ENCODE assay signal across 20 cellular contexts in genomic region chr9:124020520-124021384, GRCh38. TPM values are rescaled to one million over a fixed set of nuclear protein-coding genes. Genes with fewer than 3 reads are reported as not detected.
A peak's percentile ranks its signal among the peaks of the same experiment; 100 is the strongest.
DNase-seq lines count a peak whose midpoint lies in the region; ATAC-seq, FAIRE-seq and TF ChIP-seq lines count a peak whose summit lies in the region.
"Had no signal": no experiment of that assay in that cellular context is flagged by ENCODE, and none has a peak within 500 bp of the region (broad histone marks: within the 10 kb centered on the region; RNA-seq: fewer than 3 reads in every experiment).

No MANE protein-coding gene starts in this region.

- no peak for DNase-seq in GM12892 (ENCODE audit: insufficient read length)
- DNase-seq in H7, result peak; percentile 81
- DNase-seq in H1 (ENCODE audit: low read depth in 1 of 2, low spot score in 2 of 2), result peak in 1 of 2 experiments; percentile 65
- DNase-seq in osteoblast (ENCODE audit: insufficient read length, low spot score, missing footprints), result peak; percentile 73
- no peak for DNase-seq in Caco-2
- no peak for DNase-seq in NCI-H510A treated with DMSO at 0.1 percent for 48 hours (lab: John Stamatoyannopoulos, UW)
- DNase-seq: activated naive CD4-positive, alpha-beta T cell treated with Interleukin-2 at 50 U/mL for 16 hours; activated T-cell treated with anti-CD3 and anti-CD28 coated beads for 4 hours; cortex of kidney; foreskin melanocyte; IMR-90; left ventricle myocardium inferior; NCI-H2029; NCI-H524 treated with DMSO at 0.1 percent for 48 hours; small intestine; stimulated activated CD4-positive, alpha-beta T cell treated with anti-CD3 and anti-CD28 coated beads, Interleukin-4, amount 100 ng/mL, for 4 hours; testis had no signal

- TF ChIP-seq RAD21 in H1 (IDR thresholded peaks at IDR 0.05 in 1 of 2, conservative IDR thresholded peaks at IDR 0.05 in 1 of 2; ENCODE audit: low read depth in 2 of 2, low read length in 2 of 2), result no peak

- H4K91ac ChIP-seq in H1 (replicated peaks; ENCODE audit: insufficient read length, low read length), result no peak overlapping the region

- POLR2A ChIA-PET in H1 (lab: Charles Lee; ENCODE audit: partially characterized antibody), result interaction anchor here (0.9 kb wide), 1 partner anchor 16 kb away, joined by 3 read pairs; no protein-coding TSS in a partner anchor
- POLR2A ChIA-PET in Caco-2 (lab: Charles Lee), result no interaction called here

- no peaks in the 10 kb centered on the region for H3K9me3 Mint-ChIP-seq in Caco-2 (ENCODE audit: unreplicated experiment)

- no peaks in the 10 kb centered on the region for H3K9me3 ChIP-seq in H1 (ENCODE audit: insufficient read depth in 2 of 2, low read depth in 1 of 2, low read length in 1 of 2)
- no peaks in the 10 kb centered on the region for H3K9me3 ChIP-seq in osteoblast (ENCODE audit: low read depth, low read length)
- no peaks in the 10 kb centered on the region for H3K9me3 ChIP-seq in Caco-2
- H3K9me3 ChIP-seq: left ventricle myocardium inferior, testis had no signal

- H2BK120ac ChIP-seq in H1 (replicated peaks; ENCODE audit: low read depth, low read length), result no peak overlapping the region

- H3K4me3 ChIP-seq in H7 (ENCODE audit: insufficient read depth, low read depth, low read length), result no peak overlapping the region
- H3K4me3 ChIP-seq in H1 (ENCODE audit: extremely low read depth in 1 of 4, insufficient read depth in 2 of 4, low read depth in 3 of 4, low read length in 4 of 4), result peak overlapping the region in 1 of 4 experiments; percentile 12; a peak in 2 of 8 replicates
- no peak overlapping the region for H3K4me3 ChIP-seq in osteoblast (ENCODE audit: insufficient read depth, low read length)
- H3K4me3 ChIP-seq in Caco-2 (ENCODE audit: low read depth, low read length), result no peak overlapping the region
- H3K4me3 ChIP-seq: left ventricle myocardium inferior, testis had no signal

- 0 out of 2 replicates have a peak overlapping the region, but pooled peaks have one; percentile 60 for H2BK12ac ChIP-seq in H1 (ENCODE audit: low read depth, low read length)

- H3K79me1 ChIP-seq in H1 (ENCODE audit: low read depth, low read length), result no peaks in the 10 kb centered on the region

- TF ChIP-seq POLR2A in GM12892 (IDR thresholded peaks at IDR 0.05; ENCODE audit: low read depth, low read length) (no peak), H1 (IDR thresholded peaks at IDR 0.05; ENCODE audit: control extremely low read depth in 1 of 2, low read depth in 2 of 2, low read length in 2 of 2) (no peak)

- H3K79me2 ChIP-seq in H1 (ENCODE audit: control insufficient read depth in 1 of 2, insufficient read depth in 2 of 2, low read length in 2 of 2) (no peaks in the 10 kb centered on the region), osteoblast (ENCODE audit: insufficient read depth, low read length) (no peaks in the 10 kb centered on the region)

- BruUV-seq in Caco-2 (replicated peaks; lab: Mats Ljungman, UMichigan), result no TSS peak

- CTCF ChIA-PET in H1 (lab: Charles Lee; ENCODE audit: partially characterized antibody), result interaction anchor here (0.9 to 3.0 kb wide), 4 partner anchors 10 to 618 kb away, joined by 3 to 25 read pairs (median 3); partner anchors contain the start of gene LHX2
- CTCF ChIA-PET in Caco-2 (lab: Charles Lee), result no interaction called here

- H3K27me3 ChIP-seq in H7 (ENCODE audit: control insufficient read depth, insufficient read depth, low read length), result peaks cover 91% of the 10 kb centered on the region
- H3K27me3 ChIP-seq in H1 (replicated peaks in 1 of 4; ENCODE audit: control insufficient read depth in 3 of 4, extremely low read depth in 1 of 4, insufficient read depth in 3 of 4, low read length in 3 of 4), result peaks cover 50 to 86% (median 70%) of the 10 kb centered on the region in 4 experiments
- H3K27me3 ChIP-seq in osteoblast (ENCODE audit: insufficient read depth, low read length), result peaks cover 77% of the 10 kb centered on the region
- H3K27me3 ChIP-seq in Caco-2 (replicated peaks; ENCODE audit: control insufficient read depth, insufficient read depth, low read length), result no peaks in the 10 kb centered on the region; the same call in 1 of the 2 replicates

- H4K5ac ChIP-seq in H1 (ENCODE audit: insufficient read length, low read depth, low read length), result no peak overlapping the region

- intact Hi-C loops in Caco-2 (cut with micrococcal nuclease; ENCODE audit: unreplicated experiment), result no loop called here

- H3K4me2 ChIP-seq in H1 (ENCODE audit: insufficient read depth in 1 of 2, low read depth in 2 of 2, low read length in 2 of 2) (peak overlapping the region; percentile 37 to 82), osteoblast (ENCODE audit: insufficient read depth, low read length) (no peak overlapping the region)

- H3K36me3 ChIP-seq in H7 (replicated peaks; ENCODE audit: control insufficient read depth, insufficient read depth, low read length) (no peaks in the 10 kb centered on the region), H1 (ENCODE audit: control insufficient read depth in 2 of 4, insufficient read depth in 4 of 4, low read length in 3 of 4) (no peaks in the 10 kb centered on the region; a peak in 1 of 8 replicates), osteoblast (ENCODE audit: insufficient read depth, low read length) (no peaks in the 10 kb centered on the region), Caco-2 (ENCODE audit: control insufficient read depth, insufficient read depth, low read length) (no peaks in the 10 kb centered on the region)
- H3K36me3 ChIP-seq: left ventricle myocardium inferior had no signal

- no peak for TF ChIP-seq EP300 in H1 (IDR thresholded peaks at IDR 0.05; ENCODE audit: borderline replicate concordance in 1 of 2, low read depth in 2 of 2, low read length in 2 of 2)

- no peak overlapping the region for H3K4me3 Mint-ChIP-seq in Caco-2 (ENCODE audit: unreplicated experiment)

- no peak overlapping the region for H3K56ac ChIP-seq in H1 (replicated peaks; ENCODE audit: insufficient read length, low read depth, low read length)

- WGBS in H1 (ENCODE audit: extremely low coverage in 1 of 2, insufficient coverage in 1 of 2, insufficient read length in 1 of 2, insufficient replicate concordance in 2 of 2, low coverage in 1 of 2, low lambda C conversion rate in 2 of 2, missing lambda C conversion rate in 1 of 2), 2 experiments, result 14% methylated on average over 31 of the region's 31 CpGs; no CpG with 5 or more reads in 1 of the 2 experiments

- peaks cover 9% of the 10 kb centered on the region; the same call in 1 of the 2 replicates for H3K23me2 ChIP-seq in H1 (ENCODE audit: low read depth, low read length)

- no peak overlapping the region for H2AFZ ChIP-seq in H1 (ENCODE audit: low read length)
- H2AFZ ChIP-seq in osteoblast (ENCODE audit: low read length), result no peak overlapping the region

- no peak overlapping the region for H2BK20ac ChIP-seq in H1 (ENCODE audit: low read length)

- H3K4ac ChIP-seq in H1 (replicated peaks; ENCODE audit: insufficient read length, low read depth, low read length), result no peak overlapping the region

- no peak overlapping the region for H3K23ac ChIP-seq in H1 (ENCODE audit: insufficient read length)

- no peak overlapping the region for H3K18ac ChIP-seq in H1 (ENCODE audit: extremely low read depth, low read length)

- peaks cover 20% of the 10 kb centered on the region for H3K4me1 Mint-ChIP-seq in Caco-2 (ENCODE audit: low read depth, unreplicated experiment)

- H3K27ac ChIP-seq in H1 (ENCODE audit: low read depth, low read length) (no peak overlapping the region), osteoblast (ENCODE audit: low read depth, low read length) (no peak overlapping the region)
- H3K27ac ChIP-seq: left ventricle myocardium inferior, testis had no signal

- H3K4me1 ChIP-seq in H1 (replicated peaks in 1 of 4; ENCODE audit: control insufficient read depth in 3 of 4, insufficient read depth in 4 of 4, low read length in 3 of 4) (peaks cover 10 to 30% (median 16%) of the 10 kb centered on the region in 4 experiments), osteoblast (ENCODE audit: insufficient read depth, low read length) (no peaks in the 10 kb centered on the region), Caco-2 (peaks cover 9% of the 10 kb centered on the region; the same call in 1 of the 2 replicates)

- H3K14ac ChIP-seq in H1 (ENCODE audit: insufficient read length), result no peak overlapping the region

- H2BK15ac ChIP-seq in H1 (ENCODE audit: low read length), result no peak overlapping the region

- H3K36me3 Mint-ChIP-seq in Caco-2 (ENCODE audit: insufficient read depth, unreplicated experiment), result no peaks in the 10 kb centered on the region

- H4K8ac ChIP-seq in H1 (ENCODE audit: extremely low read depth, insufficient read depth, low read length), result no peak overlapping the region

- no peak overlapping the region for H3K27ac Mint-ChIP-seq in Caco-2 (ENCODE audit: unreplicated experiment)

- H4K20me1 ChIP-seq in H1 (replicated peaks in 1 of 2; ENCODE audit: control insufficient read depth in 1 of 2, insufficient read depth in 2 of 2, low read length in 2 of 2), result peaks cover 6 to 17% of the 10 kb centered on the region in 2 experiments
- no peaks in the 10 kb centered on the region for H4K20me1 ChIP-seq in osteoblast (ENCODE audit: insufficient read depth, low read length)

- H3K9ac ChIP-seq in H1 (replicated peaks in 1 of 4; ENCODE audit: extremely low read depth in 1 of 4, low read depth in 3 of 4, low read length in 3 of 4), result no peak overlapping the region

- ATAC-seq in HG03159 (IDR thresholded peaks at IDR 0.05; ENCODE audit: unreplicated experiment), result no peak

- H2BK5ac ChIP-seq in H1 (ENCODE audit: low read depth, low read length), result no peak overlapping the region

- FAIRE-seq in GM12892 (lab: Jason Lieb, UNC), result peak; percentile 72
- no peak for FAIRE-seq in H1 (lab: Jason Lieb, UNC)
- FAIRE-seq: small intestine, TTC549 had no signal

- peaks cover 8% of the 10 kb centered on the region for H3K27me3 Mint-ChIP-seq in Caco-2 (ENCODE audit: insufficient read depth, unreplicated experiment)

- TF ChIP-seq CTCF in H1 (IDR thresholded peaks at IDR 0.05; ENCODE audit: control extremely low read depth in 1 of 3, insufficient read depth in 1 of 3, low read depth in 1 of 3, low read length in 3 of 3) (no peak), osteoblast (IDR thresholded peaks at IDR 0.05; ENCODE audit: extremely low read depth, low read depth, low read length) (no peak), Caco-2 (IDR thresholded peaks at IDR 0.05; ENCODE audit: insufficient read depth in 1 of 2, low read depth in 1 of 2, low read length in 1 of 2, severe bottlenecking in 1 of 2, unreplicated experiment in 1 of 2) (no peak)

- H2AK5ac ChIP-seq in H1 (ENCODE audit: low read depth, low read length), result 0 out of 2 replicates have a peak overlapping the region, but pooled peaks have one; percentile 85

RNA-seq across cellular contexts. Expression of gene LHX2, which starts 9.2 kb away (rescaled TPM):
- polyA plus RNA-seq in GM12892 (2012; ENCODE audit: missing spikeins), result 6.3 TPM
- total RNA-seq in H7 (2014; rRNA removed; shearing (Covaris generic)), result 0.33 and 0.87 TPM in 2 replicates
- total RNA-seq in H1 (2021; fragmentation: NEBNext Ultra II Directional; extraction: Animal tissue kit (Norgen Biotek cat#: 25700)), result 0.11 and 0.17 TPM in 2 replicates
- polyA plus RNA-seq in H1 (2011; rRNA removed), result 0.72 and 0.86 TPM in 2 replicates
- polyA plus RNA-seq in H1 (2011; cell fraction: cytosol; rRNA removed), result 0.66 TPM
- polyA plus RNA-seq in H1 (2011; cell fraction: nucleus; rRNA removed), result 0.20 TPM
- 0.31 to 0.59 TPM (median 0.37 TPM) in 3 of 4 replicates, not detected in the other for polyA plus RNA-seq in H1 (2012, experiment 1 of 2)
- 0.66 TPM for polyA plus RNA-seq in H1 (2012, experiment 2 of 2)
- 0.34 TPM for polyA plus RNA-seq in H1 (2013, experiment 1 of 2)
- 0.20 TPM for polyA plus RNA-seq in H1 (2013, experiment 2 of 2)
- 0.49 TPM in 1 of 2 replicates, not detected in the other for polyA minus RNA-seq in H1 (2011; rRNA and poly(A)+ RNA removed)
- not detected for polyA minus RNA-seq in H1 (2011; cell fraction: cytosol; rRNA and poly(A)+ RNA removed)
- 0.50 TPM for polyA minus RNA-seq in H1 (2011; cell fraction: nucleus; rRNA and poly(A)+ RNA removed)
- total RNA-seq in osteoblast, result not detected in 2 replicates
- total RNA-seq in Caco-2 (2022), result 2.6 and 4.0 TPM in 2 replicates
- total RNA-seq: IMR-90, left ventricle myocardium inferior, myocyte had no signal
- polyA plus RNA-seq: IMR-90, small intestine had no signal

Comparison
In these comparisons a context has a peak if more than half of its experiments do, and no peak if none do; other contexts are left out.
1. DNase-seq: peak in H7 (single experiment) and osteoblast (single experiment); none in GM12892 (single experiment), Caco-2 (0 of 2) and NCI-H510A treated with DMSO at 0.1 percent for 48 hours (single experiment).